12 cellular contexts compared by ENCODE assay signal in genomic region chr16:66899310-66899944, GRCh38. TPM values are rescaled to one million over a fixed set of nuclear protein-coding genes. Genes with fewer than 3 reads are reported as not detected.
DNase-seq lines count a peak whose midpoint lies in the region; ATAC-seq and TF ChIP-seq lines count a peak whose summit lies in the region.
"Had no signal": no experiment of that assay in that cellular context is flagged by ENCODE, and none has a peak within 500 bp of the region (broad histone marks: within the 10 kb centered on the region; RNA-seq: fewer than 3 reads in every experiment).

No MANE protein-coding gene starts in this region.

- H3K9me3 ChIP-seq in adipocyte (ENCODE audit: control insufficient read depth, low read length) (no peaks in the 10 kb centered on the region), gastrocnemius medialis (no peaks in the 10 kb centered on the region)

- ATAC-seq in gastrocnemius medialis (peak; percentile 63 to 68), esophagus mucosa (no peak)
- no peak for ATAC-seq in activated CD4-positive, alpha-beta T cell treated with anti-CD3 and anti-CD28 coated beads for 36 hours

- no peaks in the 10 kb centered on the region for H3K27me3 Mint-ChIP-seq in activated CD4-positive, alpha-beta T cell treated with anti-CD3 and anti-CD28 coated beads for 36 hours

- H3K4me3 ChIP-seq in adipocyte (ENCODE audit: low read length) (no peak overlapping the region), gastrocnemius medialis (no peak overlapping the region)

- H3K36me3 ChIP-seq in adipocyte (ENCODE audit: control insufficient read depth, insufficient read depth, low read length, severe bottlenecking) = no peaks in the 10 kb centered on the region
- no peaks in the 10 kb centered on the region for H3K36me3 ChIP-seq in gastrocnemius medialis

- in situ Hi-C loops in gastrocnemius medialis (cut with MboI; ENCODE audit: low sequenced_read_pairs in 4 of 4) = no loop called here

- H3K27me3 ChIP-seq in adipocyte (replicated peaks; ENCODE audit: control insufficient read depth, insufficient read depth, low read length) (no peaks in the 10 kb centered on the region), gastrocnemius medialis (no peaks in the 10 kb centered on the region)

- H3K27ac ChIP-seq in gastrocnemius medialis = peak overlapping the region; percentile 85 to 98 (median 96)

- no peak overlapping the region for H3K27ac Mint-ChIP-seq in activated CD4-positive, alpha-beta T cell treated with anti-CD3 and anti-CD28 coated beads for 36 hours

- H3K9me3 Mint-ChIP-seq in activated CD4-positive, alpha-beta T cell treated with anti-CD3 and anti-CD28 coated beads for 36 hours (ENCODE audit: low read depth) = no peaks in the 10 kb centered on the region

- H3K36me3 Mint-ChIP-seq in activated CD4-positive, alpha-beta T cell treated with anti-CD3 and anti-CD28 coated beads for 36 hours (ENCODE audit: low read depth) = peaks cover 4% of the 10 kb centered on the region

- intact Hi-C loops in gastrocnemius medialis (cut with DNase I; ENCODE audit: low total_unique reads) = no loop called here
- intact Hi-C loops in activated CD4-positive, alpha-beta T cell treated with anti-CD3 and anti-CD28 coated beads for 36 hours (cut with DNase I, micrococcal nuclease) = no loop called here

- TF ChIP-seq POLR2A in gastrocnemius medialis (IDR thresholded peaks at IDR 0.05) = no peak

- CTCF ChIA-PET in activated CD4-positive, alpha-beta T cell treated with anti-CD3 and anti-CD28 coated beads for 36 hours (lab: Charles Lee) = interaction anchor here (0.7 to 1.2 kb wide), 3 partner anchors 12 to 240 kb away, joined by 3 to 4 read pairs (median 3); partner anchors contain the start of gene PDP2

- peaks cover 19% of the 10 kb centered on the region for H3K4me1 ChIP-seq in adipocyte (ENCODE audit: control insufficient read depth, insufficient read depth, low read length)
- H3K4me1 ChIP-seq in gastrocnemius medialis = peaks cover 55 to 64% of the 10 kb centered on the region in 2 donors

- DNase-seq in ELR (ENCODE audit: low read depth) (peak; percentile 32), adipocyte (ENCODE audit: low read depth) (peak; percentile 79), hepatic stellate cell (ENCODE audit: low spot score) (peak; percentile 41), gastrocnemius medialis (peak; percentile 41 to 86), KG1 (lab: John Stamatoyannopoulos, UW) (no peak)
- no peak for DNase-seq in activated CD4-positive, alpha-beta T cell treated with anti-CD3 and anti-CD28 coated beads for 36 hours
- DNase-seq in stimulated activated CD4-positive, alpha-beta T cell treated with anti-CD3 and anti-CD28 coated beads, Interleukin-15, amount 100 ng/mL, for 24 hours = no peak
- DNase-seq: hippocampal formation; NCI-H1436 treated with DMSO at 0.1 percent for 48 hours; stimulated activated CD4-positive, alpha-beta T cell treated with anti-CD3 and anti-CD28 coated beads, Interleukin-12 subunit alpha, Interleukin-12 subunit beta, amount 100 ng/mL, for 4 hours had no signal

- POLR2A ChIA-PET in activated CD4-positive, alpha-beta T cell treated with anti-CD3 and anti-CD28 coated beads for 36 hours (lab: Charles Lee) = interaction anchor here (0.6 kb wide), 1 partner anchor 18 kb away, joined by 4 read pairs; no protein-coding TSS in a partner anchor

- no peak overlapping the region for H3K9ac ChIP-seq in adipocyte (ENCODE audit: low read length)

- H3K4me3 Mint-ChIP-seq in activated CD4-positive, alpha-beta T cell treated with anti-CD3 and anti-CD28 coated beads for 36 hours = no peak overlapping the region

- no peak for TF ChIP-seq CTCF in gastrocnemius medialis (IDR thresholded peaks at IDR 0.05 in 4 of 5, conservative IDR thresholded peaks at IDR 0.05 in 1 of 5)

- no peaks in the 10 kb centered on the region for H3K4me1 Mint-ChIP-seq in activated CD4-positive, alpha-beta T cell treated with anti-CD3 and anti-CD28 coated beads for 36 hours

RNA-seq across cellular contexts. Expression of gene PDP2, which starts 19.1 kb away (rescaled TPM):
- total RNA-seq in gastrocnemius medialis = 1 to 10 TPM; 2.2 to 5.2 (median 4.1) TPM
- 10 to 100 TPM; 27.8 to 36.6 TPM for total RNA-seq in activated CD4-positive, alpha-beta T cell treated with anti-CD3 and anti-CD28 coated beads for 36 hours
- total RNA-seq in esophagus mucosa = 9.6 TPM

RNA-seq across cellular contexts. Expression of gene CDH16, which starts 19.3 kb away (rescaled TPM):
- under 1 TPM in 3 of 4 donors, not detected in 1; 0.10 to 0.87 (median 0.16) TPM for total RNA-seq in gastrocnemius medialis
- total RNA-seq in activated CD4-positive, alpha-beta T cell treated with anti-CD3 and anti-CD28 coated beads for 36 hours = not detected
- total RNA-seq in esophagus mucosa = 5.0 TPM
- total RNA-seq: T-helper 1 cell treated with Interleukin-12 subunit alpha and Interleukin-12 subunit beta and Interleukin-4 antibody, amounts not matched to agents 30 ng/mL and 1 ng/mL, for 36 hours had no signal

RNA-seq across cellular contexts. Expression of gene RRAD, which starts 25.9 kb away (rescaled TPM):
- 1,000 to 10,000 TPM in 1 of 4 donors, 100 to 1,000 TPM in 3; 286 to 1,191 (median 655) TPM for total RNA-seq in gastrocnemius medialis
- total RNA-seq in activated CD4-positive, alpha-beta T cell treated with anti-CD3 and anti-CD28 coated beads for 36 hours = under 1 TPM; 0.19 to 0.55 TPM
- 59.1 TPM for total RNA-seq in esophagus mucosa

RNA-seq across cellular contexts. Expression of gene CIAO2B, which starts 34.8 kb away (rescaled TPM):
- total RNA-seq in gastrocnemius medialis (100 to 1,000 TPM; 189 to 338 (median 264) TPM), esophagus mucosa (125 TPM)
- total RNA-seq in activated CD4-positive, alpha-beta T cell treated with anti-CD3 and anti-CD28 coated beads for 36 hours = 100 to 1,000 TPM; 171 to 186 TPM

RNA-seq across cellular contexts. Expression of gene CES2, which starts 35.9 kb away (rescaled TPM):
- total RNA-seq in gastrocnemius medialis (10 to 100 TPM; 25.6 to 48.2 (median 37.7) TPM), esophagus mucosa (151 TPM)
- 10 to 100 TPM; 30.5 to 31.6 TPM for total RNA-seq in activated CD4-positive, alpha-beta T cell treated with anti-CD3 and anti-CD28 coated beads for 36 hours

Comparison
In these comparisons a context has a peak if more than half of its experiments do, and no peak if none do; other contexts are left out.
1. DNase-seq: peak in ELR (single experiment), adipocyte (single experiment), hepatic stellate cell (single experiment) and gastrocnemius medialis (2 of 2); none in activated CD4-positive, alpha-beta T cell treated with anti-CD3 and anti-CD28 coated beads for 36 hours (single experiment), KG1 (single experiment) and stimulated activated CD4-positive, alpha-beta T cell treated with anti-CD3 and anti-CD28 coated beads, Interleukin-15, amount 100 ng/mL, for 24 hours (single experiment).
2. ATAC-seq: peak in gastrocnemius medialis (2 of 2); none in activated CD4-positive, alpha-beta T cell treated with anti-CD3 and anti-CD28 coated beads for 36 hours (single experiment) and esophagus mucosa (single experiment).
3. RNA of gene RRAD, which starts 25.9 kb away (total RNA-seq): 286 to 1,191 TPM in gastrocnemius medialis and 59.1 TPM in esophagus mucosa (single experiment); 0.19 to 0.55 TPM in activated CD4-positive, alpha-beta T cell treated with anti-CD3 and anti-CD28 coated beads for 36 hours; every median in the first group is over 10 times any median in the second.